ENCODE assay signal across 10 cellular contexts in the genomic region with DNA sequence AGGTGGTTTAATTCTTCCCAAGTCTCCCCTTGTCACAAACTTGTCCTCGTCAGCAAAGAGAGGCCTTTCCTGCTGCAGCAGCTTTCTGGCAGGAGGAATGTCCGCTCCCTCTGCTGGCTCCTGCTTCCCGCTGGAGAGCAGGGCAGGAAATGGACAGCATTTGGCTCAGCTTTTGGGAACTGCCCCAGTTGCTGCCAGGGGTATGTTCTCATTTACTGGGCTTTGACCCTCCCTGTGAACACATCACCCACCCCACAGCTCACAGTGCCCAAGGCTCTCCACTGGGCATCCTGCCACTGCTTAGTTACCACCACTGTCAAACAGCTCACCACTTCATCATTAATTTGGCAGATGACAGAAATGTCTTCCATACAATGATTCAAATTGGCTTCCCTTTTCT.
DNase-seq lines count a peak whose midpoint lies in the region; ATAC-seq and TF ChIP-seq lines count a peak whose summit lies in the region.
"Had no signal": no experiment of that assay in that cellular context is flagged by ENCODE, and none has a peak within 500 bp of the region (broad histone marks: within the 10 kb centered on the region; RNA-seq: fewer than 3 reads in every experiment).

No MANE protein-coding gene starts in this region.

- H3K36me3 Mint-ChIP-seq in T-helper 1 cell treated with Interleukin-12 subunit alpha and Interleukin-12 subunit beta and Interleukin-4 antibody, amounts not matched to agents 30 μg/mL and 1 μg/mL, for 36 hours (ENCODE audit: low read depth) = peaks cover 17% of the 10 kb centered on the region

- no peaks in the 10 kb centered on the region for H3K27me3 Mint-ChIP-seq in T-helper 1 cell treated with Interleukin-12 subunit alpha and Interleukin-12 subunit beta and Interleukin-4 antibody, amounts not matched to agents 30 μg/mL and 1 μg/mL, for 36 hours (ENCODE audit: low read depth)

- peaks cover 23 to 100% (median 90%) of the 10 kb centered on the region in 4 donors for H3K4me1 ChIP-seq in tibial artery
- H3K4me1 ChIP-seq: A549 had no signal

- no peak for ATAC-seq in GM19397 (IDR thresholded peaks at IDR 0.05; ENCODE audit: unreplicated experiment)

- intact Hi-C loops in tibial artery (cut with DNase I; ENCODE audit: low total_unique reads) = loop anchor here (10.0 kb wide), 1 partner anchor 59 kb away; no protein-coding TSS in a partner anchor

- H3K27ac Mint-ChIP-seq in T-helper 1 cell treated with Interleukin-12 subunit alpha and Interleukin-12 subunit beta and Interleukin-4 antibody, amounts not matched to agents 30 μg/mL and 1 μg/mL, for 36 hours = peak overlapping the region; percentile 6

- peak overlapping the region in 1 of 2 donors; percentile 30 for H3K4me3 ChIP-seq in tibial artery
- H3K4me3 ChIP-seq: A549 had no signal

- peaks cover 0 to 7% (median 6%) of the 10 kb centered on the region in 3 donors for H3K36me3 ChIP-seq in tibial artery

- peaks cover 45% of the 10 kb centered on the region for H3K4me1 Mint-ChIP-seq in T-helper 1 cell treated with Interleukin-12 subunit alpha and Interleukin-12 subunit beta and Interleukin-4 antibody, amounts not matched to agents 30 μg/mL and 1 μg/mL, for 36 hours (ENCODE audit: low read depth)

- no peaks in the 10 kb centered on the region for H3K9me3 Mint-ChIP-seq in T-helper 1 cell treated with Interleukin-12 subunit alpha and Interleukin-12 subunit beta and Interleukin-4 antibody, amounts not matched to agents 30 μg/mL and 1 μg/mL, for 36 hours

- no peak for DNase-seq in T-helper 1 cell
- DNase-seq in dermis blood vessel endothelial cell = peak; percentile 61
- peak; percentile 63 for DNase-seq in medulla oblongata (ENCODE audit: extremely low spot score)
- DNase-seq in tibial artery = peak; percentile 86 to 96
- no peak for DNase-seq in NCI-H1694 (lab: John Stamatoyannopoulos, UW)
- DNase-seq in NCI-H2029 treated with DMSO at 0.1 percent for 48 hours (lab: John Stamatoyannopoulos, UW) = no peak
- DNase-seq: NCI-H187 treated with DMSO at 0.1 percent for 48 hours had no signal

- TF ChIP-seq CTCF in tibial artery (IDR thresholded peaks at IDR 0.05) = peak; percentile 39 to 52

- no peaks in the 10 kb centered on the region for H3K9me3 ChIP-seq in tibial artery
- H3K9me3 ChIP-seq: A549 had no signal

- H3K27me3 ChIP-seq in tibial artery = no peaks in the 10 kb centered on the region

- H3K27ac ChIP-seq in tibial artery = peak overlapping the region; percentile 87 to 98
- H3K27ac ChIP-seq: A549 had no signal

- no peak overlapping the region for H3K4me3 Mint-ChIP-seq in T-helper 1 cell treated with Interleukin-12 subunit alpha and Interleukin-12 subunit beta and Interleukin-4 antibody, amounts not matched to agents 30 μg/mL and 1 μg/mL, for 36 hours

Comparison
In these comparisons a context has a peak if more than half of its experiments do, and no peak if none do; other contexts are left out.
1. DNase-seq: peak in dermis blood vessel endothelial cell (single experiment), medulla oblongata (single experiment) and tibial artery (2 of 2); none in T-helper 1 cell (0 of 5), NCI-H1694 (single experiment) and NCI-H2029 treated with DMSO at 0.1 percent for 48 hours (single experiment).